ENCODE assay signal across 27 cellular contexts in the genomic region with DNA sequence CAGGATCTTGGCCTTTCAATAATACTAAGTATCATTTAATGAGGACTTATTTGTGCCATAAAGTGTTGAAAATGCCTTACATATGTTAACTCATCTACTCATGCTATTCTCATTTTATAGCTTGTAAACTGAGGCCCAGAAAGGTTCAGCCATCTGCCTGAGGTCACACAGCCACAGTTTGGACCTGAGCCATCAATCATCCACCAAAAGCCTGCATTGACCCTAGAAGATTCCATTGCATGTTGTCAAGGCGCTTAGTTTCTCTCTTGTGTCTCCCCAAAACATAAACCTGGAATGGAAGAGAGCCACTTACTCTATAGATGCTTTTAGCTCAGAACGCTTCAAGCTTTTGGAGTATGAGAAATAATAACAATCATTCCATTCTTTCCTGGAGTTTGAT.
"Had no signal": no experiment of that assay in that cellular context is flagged by ENCODE, and none has a peak within 500 bp of the region (broad histone marks: within the 10 kb centered on the region; RNA-seq: fewer than 3 reads in every experiment).

No MANE protein-coding gene starts in this region.

- H3K4me1 ChIP-seq: colonic mucosa, esophagus squamous epithelium, foreskin keratinocyte had no signal

- ATAC-seq: effector memory CD8-positive, alpha-beta T cell; esophagus mucosa; foreskin keratinocyte; gastrocnemius medialis; gastroesophageal sphincter; heart left ventricle; heart right ventricle had no signal

- H3K27me3 ChIP-seq: colonic mucosa, dorsolateral prefrontal cortex, esophagus muscularis mucosa, esophagus squamous epithelium, foreskin keratinocyte, gastrocnemius medialis, gastroesophageal sphincter, heart left ventricle, heart right ventricle had no signal

- FAIRE-seq: colon, endothelial cell of umbilical vein, frontal cortex had no signal

- H3K9me3 ChIP-seq: colonic mucosa, esophagus muscularis mucosa, esophagus squamous epithelium, gastrocnemius medialis, gastroesophageal sphincter, heart left ventricle, heart right ventricle had no signal

- DNase-seq: colonic mucosa; cortex of kidney; dermis blood vessel endothelial cell; dorsolateral prefrontal cortex; effector CD4-positive, alpha-beta T cell; effector CD8-positive, alpha-beta T cell; effector memory CD4-positive, alpha-beta T cell; effector memory CD8-positive, alpha-beta T cell; endodermal cell; erythroblast; esophagus squamous epithelium; foreskin fibroblast; foreskin keratinocyte; foreskin melanocyte; gastrocnemius medialis; glutamatergic neuron; head of caudate nucleus; heart left ventricle; heart right ventricle had no signal

- H3K27ac ChIP-seq: colonic mucosa, coronary artery, dorsolateral prefrontal cortex, epithelial cell of prostate, esophagus muscularis mucosa, esophagus squamous epithelium, foreskin keratinocyte, gastroesophageal sphincter had no signal

- H3K36me3 ChIP-seq: colonic mucosa, esophagus muscularis mucosa, gastrocnemius medialis, gastroesophageal sphincter, heart right ventricle had no signal

- H3K4me3 ChIP-seq: colonic mucosa, coronary artery, dorsolateral prefrontal cortex, esophagus muscularis mucosa, esophagus squamous epithelium, gastrocnemius medialis, gastroesophageal sphincter, heart left ventricle, heart right ventricle had no signal
